21 cellular contexts compared by ENCODE assay signal in genomic region chr3:180534828-180535227, GRCh38.
"Had no signal": no experiment of that assay in that cellular context is flagged by ENCODE, and none has a peak within 500 bp of the region (broad histone marks: within the 10 kb centered on the region; RNA-seq: fewer than 3 reads in every experiment).

No MANE protein-coding gene starts in this region.

- FAIRE-seq: small intestine, urothelium cell line had no signal

- ATAC-seq: natural killer cell; psoas muscle; right cardiac atrium; right lobe of liver; stimulated activated effector memory CD8-positive, alpha-beta T cell treated with anti-CD3 and anti-CD28 coated beads, Interleukin-12 subunit alpha, Interleukin-12 subunit beta, amount 100 ng/mL, for 72 hours; stimulated activated naive B cell treated with anti-CD40 and anti-IgM and Interleukin-4, amounts not matched to agents 10 μg/mL and 1 μg/mL and 100 μg/mL, for 72 hours had no signal

- DNase-seq: natural killer cell; occipital lobe; ovary; posterior cingulate gyrus; psoas muscle; right cardiac atrium; right lobe of liver; sigmoid colon; small intestine; stimulated activated CD4-positive, alpha-beta T cell treated with anti-CD3 and anti-CD28 coated beads, Interleukin-15, amount 100 ng/mL, for 24 hours; stimulated activated CD4-positive, alpha-beta T cell treated with anti-CD3 and anti-CD28 coated beads, Interleukin-2, amount 100 ng/mL, for 24 hours; stimulated activated CD4-positive, alpha-beta T cell treated with anti-CD3 and anti-CD28 coated beads, Interleukin-2, amount 100 ng/mL, for 48 hours; stimulated activated CD4-positive, alpha-beta T cell treated with anti-CD3 and anti-CD28 coated beads, Interleukin-4, amount 100 ng/mL, for 24 hours; stimulated activated naive B cell treated with anti-CD40 and anti-IgM and Interleukin-4, amounts not matched to agents 10 μg/mL and 1 μg/mL and 100 μg/mL, for 72 hours; stimulated activated naive CD4-positive, alpha-beta T cell treated with Interleukin-2 at 50 U/mL for 16 hours; stomach; thyroid gland; trophoblast cell; upper lobe of left lung had no signal
